Comparison of ENCODE assay signal across 9 cellular contexts in the genomic region with DNA sequence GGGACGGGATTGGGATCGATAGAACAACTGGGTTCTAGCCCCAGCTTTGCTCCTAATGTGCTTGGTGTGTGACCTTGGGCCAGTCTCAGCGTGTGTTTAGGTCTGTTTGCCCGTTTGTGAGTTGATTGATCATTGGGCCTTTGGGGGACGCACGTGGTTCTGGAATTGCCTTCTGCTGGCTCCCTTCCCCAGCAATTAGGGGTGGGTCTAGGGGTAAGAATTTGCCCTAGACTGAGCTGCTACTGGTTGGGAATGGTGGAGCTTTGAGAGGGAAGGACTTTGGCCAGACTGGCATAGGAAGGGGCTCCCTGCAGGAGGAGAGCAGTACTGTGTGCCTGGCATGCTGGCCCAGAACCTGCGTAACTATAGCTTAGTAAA. TPM values are rescaled to one million over a fixed set of nuclear protein-coding genes. Genes with fewer than 3 reads are reported as not detected.
DNase-seq lines count a peak whose midpoint lies in the region; ATAC-seq and TF ChIP-seq lines count a peak whose summit lies in the region.
"Had no signal": no experiment of that assay in that cellular context is flagged by ENCODE, and none has a peak within 500 bp of the region (broad histone marks: within the 10 kb centered on the region; RNA-seq: fewer than 3 reads in every experiment).

No MANE protein-coding gene starts in this region.

- no peaks in the 10 kb centered on the region for H3K9me3 Mint-ChIP-seq in activated T-cell treated with anti-CD3 and anti-CD28 coated beads, Interleukin-2, amount 50 U/mL, for 4 hours
- no peaks in the 10 kb centered on the region for H3K9me3 Mint-ChIP-seq in activated naive CD8-positive, alpha-beta T cell treated with anti-CD3 and anti-CD28 coated beads for 36 hours

- DNase-seq in activated T-cell treated with anti-CD3 and anti-CD28 coated beads, Interleukin-2, amount 50 U/mL, for 4 hours, result no peak
- DNase-seq in activated T-cell treated with anti-CD3 and anti-CD28 coated beads for 4 hours (no peak), mesenchymal stem cell (no peak), tibial artery (no peak)
- no peak for DNase-seq in activated naive CD8-positive, alpha-beta T cell treated with anti-CD3 and anti-CD28 coated beads for 36 hours
- DNase-seq: islet precursor cell had no signal

- peak overlapping the region; percentile 74 for H3K4me2 ChIP-seq in mesenchymal stem cell (ENCODE audit: low read length, poor library complexity, severe bottlenecking)

- peaks cover 38% of the 10 kb centered on the region for H3K27me3 Mint-ChIP-seq in activated T-cell treated with anti-CD3 and anti-CD28 coated beads, Interleukin-2, amount 50 U/mL, for 4 hours (ENCODE audit: low read depth)
- H3K27me3 Mint-ChIP-seq in activated naive CD8-positive, alpha-beta T cell treated with anti-CD3 and anti-CD28 coated beads for 36 hours, result peaks cover 31% of the 10 kb centered on the region

- H3K4ac ChIP-seq in mesenchymal stem cell (ENCODE audit: low read depth in 1 of 2, low read length in 2 of 2), result no peak overlapping the region

- H3K4me3 ChIP-seq in mesenchymal stem cell (ENCODE audit: insufficient read depth in 1 of 2, low read depth in 1 of 2, low read length in 2 of 2) (peak overlapping the region in 1 of 2 experiments; percentile 61), tibial artery (peak overlapping the region; percentile 40 to 55)

- no peak overlapping the region for H2AK5ac ChIP-seq in mesenchymal stem cell (ENCODE audit: low read length, severe bottlenecking)

- H3K27ac ChIP-seq in mesenchymal stem cell (ENCODE audit: low read length, poor library complexity, severe bottlenecking), result no peak overlapping the region
- no peak overlapping the region for H3K27ac ChIP-seq in tibial artery

- H2BK5ac ChIP-seq in mesenchymal stem cell (ENCODE audit: low read depth, low read length, poor library complexity, severe bottlenecking), result no peak overlapping the region

- no peak overlapping the region for H2BK120ac ChIP-seq in mesenchymal stem cell (ENCODE audit: low read depth, low read length)

- intact Hi-C loops in tibial artery (cut with DNase I; ENCODE audit: low total_unique reads), result no loop called here

- peak overlapping the region; percentile 77 for H3K4me3 Mint-ChIP-seq in activated T-cell treated with anti-CD3 and anti-CD28 coated beads, Interleukin-2, amount 50 U/mL, for 4 hours
- peak overlapping the region; percentile 73 for H3K4me3 Mint-ChIP-seq in activated naive CD8-positive, alpha-beta T cell treated with anti-CD3 and anti-CD28 coated beads for 36 hours

- H3K36me3 ChIP-seq in mesenchymal stem cell (ENCODE audit: control insufficient read depth in 1 of 2, insufficient read depth in 2 of 2, low read depth in 1 of 2, low read length in 2 of 2) (peaks cover 0 to 3% of the 10 kb centered on the region in 2 experiments), tibial artery (no peaks in the 10 kb centered on the region)

- H3K9me3 ChIP-seq in mesenchymal stem cell (ENCODE audit: control insufficient read depth, low read length) (no peaks in the 10 kb centered on the region), tibial artery (no peaks in the 10 kb centered on the region)

- no peak overlapping the region for H3K18ac ChIP-seq in mesenchymal stem cell (ENCODE audit: low read depth in 1 of 2, low read length in 2 of 2)

- H2BK12ac ChIP-seq in mesenchymal stem cell (ENCODE audit: low read length in 2 of 2), result no peak overlapping the region

- no peak overlapping the region for H3K23ac ChIP-seq in mesenchymal stem cell (ENCODE audit: low read length in 2 of 2)

- no peaks in the 10 kb centered on the region for H3K79me1 ChIP-seq in mesenchymal stem cell (replicated peaks; ENCODE audit: low read length, poor library complexity, severe bottlenecking)

- no peak overlapping the region for H3K27ac Mint-ChIP-seq in activated naive CD8-positive, alpha-beta T cell treated with anti-CD3 and anti-CD28 coated beads for 36 hours

- H4K91ac ChIP-seq in mesenchymal stem cell (ENCODE audit: low read length), result no peak overlapping the region

- H3K4me1 Mint-ChIP-seq in activated T-cell treated with anti-CD3 and anti-CD28 coated beads, Interleukin-2, amount 50 U/mL, for 4 hours (ENCODE audit: low read depth), result peaks cover 29% of the 10 kb centered on the region
- peaks cover 28% of the 10 kb centered on the region for H3K4me1 Mint-ChIP-seq in activated naive CD8-positive, alpha-beta T cell treated with anti-CD3 and anti-CD28 coated beads for 36 hours

- no peak overlapping the region for H3K9ac ChIP-seq in mesenchymal stem cell (ENCODE audit: low read length)

- no peak for TF ChIP-seq CTCF in tibial artery (IDR thresholded peaks at IDR 0.05)

- no peak overlapping the region for H2AFZ ChIP-seq in mesenchymal stem cell (ENCODE audit: low read depth, low read length)

- no peak overlapping the region for H2BK15ac ChIP-seq in mesenchymal stem cell (ENCODE audit: low read depth, poor library complexity, severe bottlenecking)

- no peak overlapping the region for H4K8ac ChIP-seq in mesenchymal stem cell (ENCODE audit: low read length)

- WGBS in mesenchymal stem cell, result 16% methylated on average over 6 of the region's 7 CpGs

- H3K27me3 ChIP-seq in mesenchymal stem cell (ENCODE audit: control insufficient read depth in 1 of 2, insufficient read depth in 1 of 2, low read length in 2 of 2) (peaks cover 41 to 82% of the 10 kb centered on the region in 2 experiments), tibial artery (peaks cover 0 to 35% of the 10 kb centered on the region in 2 donors)

- H3K4me1 ChIP-seq in mesenchymal stem cell (ENCODE audit: control insufficient read depth, insufficient read depth, low read depth, low read length), result peaks cover 43% of the 10 kb centered on the region
- peaks cover 0 to 41% (median 32%) of the 10 kb centered on the region in 4 donors for H3K4me1 ChIP-seq in tibial artery

- no peaks in the 10 kb centered on the region for H3K36me3 Mint-ChIP-seq in activated T-cell treated with anti-CD3 and anti-CD28 coated beads, Interleukin-2, amount 50 U/mL, for 4 hours (ENCODE audit: insufficient read depth)
- H3K36me3 Mint-ChIP-seq in activated naive CD8-positive, alpha-beta T cell treated with anti-CD3 and anti-CD28 coated beads for 36 hours, result no peaks in the 10 kb centered on the region

- H3K14ac ChIP-seq in mesenchymal stem cell (ENCODE audit: low read length in 2 of 2), result no peak overlapping the region

- no peak for ATAC-seq in activated T-cell treated with anti-CD3 and anti-CD28 coated beads, Interleukin-2, amount 50 U/mL, for 4 hours
- ATAC-seq in HG02763 (IDR thresholded peaks at IDR 0.05; ENCODE audit: unreplicated experiment) (no peak), SK-N-SH treated with all-trans-retinoic acid at 6 μM for 48 hours (no peak), GM21367 (IDR thresholded peaks at IDR 0.05; ENCODE audit: unreplicated experiment) (no peak)

TF ChIP-seq in SK-N-SH treated with all-trans-retinoic acid at 6 μM for 48 hours, 23 proteins besides CTCF, POLR2A, EP300 and RAD21:
- no peak for TF ChIP-seq SNAI2 (CRISPR knock-in tag; IDR thresholded peaks at IDR 0.05)
- no peak for TF ChIP-seq ZC3H10 (CRISPR knock-in tag; IDR thresholded peaks at IDR 0.05)

RNA-seq across cellular contexts. Expression of a gene that starts 1.5 kb away (rescaled TPM):
- under 1 TPM; 0.33 to 0.47 (median 0.46) TPM for total RNA-seq in activated T-cell treated with anti-CD3 and anti-CD28 coated beads, Interleukin-2, amount 50 U/mL, for 4 hours
- under 1 TPM; 0.20 to 0.43 TPM for total RNA-seq in activated naive CD8-positive, alpha-beta T cell treated with anti-CD3 and anti-CD28 coated beads for 36 hours
- polyA plus RNA-seq in mesenchymal stem cell (2013, experiment 1 of 2), result 0.01 TPM
- not detected for polyA plus RNA-seq in mesenchymal stem cell (2013, experiment 2 of 2)

RNA-seq across cellular contexts. Expression of a gene that starts 55.0 kb away (rescaled TPM):
- 100 to 1,000 TPM; 261 to 278 (median 263) TPM for total RNA-seq in activated T-cell treated with anti-CD3 and anti-CD28 coated beads, Interleukin-2, amount 50 U/mL, for 4 hours
- total RNA-seq in activated naive CD8-positive, alpha-beta T cell treated with anti-CD3 and anti-CD28 coated beads for 36 hours, result 100 to 1,000 TPM; 174 to 176 TPM
- polyA plus RNA-seq in mesenchymal stem cell (2013, experiment 1 of 2), result 20.8 TPM
- 19.7 TPM for polyA plus RNA-seq in mesenchymal stem cell (2013, experiment 2 of 2)
